In genomic region chr3:69542265-69543079, GRCh38 we compare ENCODE assay signal across 10 cellular contexts.
A peak's percentile ranks its signal among the peaks of the same experiment; 100 is the strongest.
DNase-seq lines count a peak whose midpoint lies in the region; ATAC-seq and TF ChIP-seq lines count a peak whose summit lies in the region.
"Had no signal": no experiment of that assay in that cellular context is flagged by ENCODE, and none has a peak within 500 bp of the region (broad histone marks: within the 10 kb centered on the region; RNA-seq: fewer than 3 reads in every experiment).

No MANE protein-coding gene starts in this region.

- no peaks in the 10 kb centered on the region for H3K9me3 Mint-ChIP-seq in Calu3 (ENCODE audit: low read depth, unreplicated experiment)
- no peaks in the 10 kb centered on the region for H3K9me3 Mint-ChIP-seq in natural killer cell treated with Interleukin-12 subunit alpha and Interleukin-12 subunit beta and Interleukin-15 and Interleukin-18, amount 100 ng/mL, for 72 hours
- H3K9me3 Mint-ChIP-seq: activated naive CD8-positive, alpha-beta T cell treated with anti-CD3 and anti-CD28 coated beads, Interleukin-2, amount 10 ng/mL, durations not matched to agents 7 days and 5 days had no signal

- peaks cover 52% of the 10 kb centered on the region for H3K27me3 Mint-ChIP-seq in Calu3 (ENCODE audit: unreplicated experiment)
- H3K27me3 Mint-ChIP-seq in natural killer cell treated with Interleukin-12 subunit alpha and Interleukin-12 subunit beta and Interleukin-15 and Interleukin-18, amount 100 ng/mL, for 72 hours: peaks cover 27 to 57% of the 10 kb centered on the region in 2 donors

- BruUV-seq in Calu3 (replicated peaks; lab: Mats Ljungman, UMichigan): no TSS peak

- peaks cover 12% of the 10 kb centered on the region for H3K4me1 Mint-ChIP-seq in Calu3 (ENCODE audit: low read depth, unreplicated experiment)
- peaks cover 0 to 3% of the 10 kb centered on the region in 2 donors for H3K4me1 Mint-ChIP-seq in natural killer cell treated with Interleukin-12 subunit alpha and Interleukin-12 subunit beta and Interleukin-15 and Interleukin-18, amount 100 ng/mL, for 72 hours (ENCODE audit: low read depth in 2 of 2)
- H3K4me1 Mint-ChIP-seq: activated naive CD8-positive, alpha-beta T cell treated with anti-CD3 and anti-CD28 coated beads, Interleukin-2, amount 10 ng/mL, durations not matched to agents 7 days and 5 days had no signal

- TF ChIP-seq CTCF in Calu3 (IDR thresholded peaks at IDR 0.05; ENCODE audit: unreplicated experiment) (no peak), RWPE1 (conservative IDR thresholded peaks at IDR 0.05; ENCODE audit: low read depth) (no peak)

- no peak overlapping the region for H3K27ac Mint-ChIP-seq in Calu3 (ENCODE audit: unreplicated experiment)
- H3K27ac Mint-ChIP-seq in natural killer cell treated with Interleukin-12 subunit alpha and Interleukin-12 subunit beta and Interleukin-15 and Interleukin-18, amount 100 ng/mL, for 72 hours: no peak overlapping the region
- H3K27ac Mint-ChIP-seq: activated naive CD8-positive, alpha-beta T cell treated with anti-CD3 and anti-CD28 coated beads, Interleukin-2, amount 10 ng/mL, durations not matched to agents 7 days and 5 days had no signal

- peak overlapping the region; percentile 99 for H3K27ac ChIP-seq in RWPE1

- no peaks in the 10 kb centered on the region for H3K36me3 Mint-ChIP-seq in Calu3 (ENCODE audit: insufficient read depth, unreplicated experiment)
- H3K36me3 Mint-ChIP-seq in natural killer cell treated with Interleukin-12 subunit alpha and Interleukin-12 subunit beta and Interleukin-15 and Interleukin-18, amount 100 ng/mL, for 72 hours: no peaks in the 10 kb centered on the region
- H3K36me3 Mint-ChIP-seq: activated naive CD8-positive, alpha-beta T cell treated with anti-CD3 and anti-CD28 coated beads, Interleukin-2, amount 10 ng/mL, durations not matched to agents 7 days and 5 days had no signal

- DNase-seq in Calu3 (no peak), RWPE1 (ENCODE audit: low spot score) (peak; percentile 51), globus pallidus (ENCODE audit: low spot score) (peak; percentile 94), nucleus accumbens (lab: John Stamatoyannopoulos, UW) (peak in 55 of 56 donors; percentile 13 to 91 (median 78)), T-helper 1 cell (no peak)
- DNase-seq in stimulated activated CD4-positive, alpha-beta T cell treated with anti-CD3 and anti-CD28 coated beads, Interleukin-4, amount 100 ng/mL, for 1 hour: no peak
- DNase-seq in stimulated activated CD4-positive, alpha-beta T cell treated with anti-CD3 and anti-CD28 coated beads, Interleukin-2, amount 100 ng/mL, for 48 hours: no peak
- no peak for DNase-seq in natural killer cell treated with Interleukin-12 subunit alpha and Interleukin-12 subunit beta and Interleukin-15 and Interleukin-18, amount 100 ng/mL, for 72 hours (ENCODE audit: low spot score)
- DNase-seq: activated naive CD8-positive, alpha-beta T cell treated with anti-CD3 and anti-CD28 coated beads, Interleukin-2, amount 10 ng/mL, durations not matched to agents 7 days and 5 days; Karpas-422 had no signal

- CTCF ChIA-PET in Calu3 (lab: Charles Lee) (no interaction called here), RWPE1 (lab: Yijun Ruan, JAX) (interaction anchor here (0.7 to 1.0 kb wide), 2 partner anchors 381 to 569 kb away, joined by 3 to 5 read pairs; no protein-coding TSS in a partner anchor)

- POLR2A ChIA-PET in RWPE1 (lab: Yijun Ruan, JAX; ENCODE audit: low non-redundant PET): no interaction called here

- intact Hi-C loops in Calu3 (cut with micrococcal nuclease; ENCODE audit: unreplicated experiment): loop anchor here (10.0 kb wide), 1 partner anchor 122 kb away; no protein-coding TSS in a partner anchor

- ATAC-seq in natural killer cell treated with Interleukin-12 subunit alpha and Interleukin-12 subunit beta and Interleukin-15 and Interleukin-18, amount 100 ng/mL, for 72 hours: no peak

- H3K4me3 Mint-ChIP-seq in Calu3 (ENCODE audit: low read depth, unreplicated experiment): peak overlapping the region; percentile 60
- H3K4me3 Mint-ChIP-seq in natural killer cell treated with Interleukin-12 subunit alpha and Interleukin-12 subunit beta and Interleukin-15 and Interleukin-18, amount 100 ng/mL, for 72 hours: no peak overlapping the region
- H3K4me3 Mint-ChIP-seq: activated naive CD8-positive, alpha-beta T cell treated with anti-CD3 and anti-CD28 coated beads, Interleukin-2, amount 10 ng/mL, durations not matched to agents 7 days and 5 days had no signal

Comparison
In these comparisons a context has a peak if more than half of its experiments do, and no peak if none do; other contexts are left out.
1. DNase-seq: peak in RWPE1 (single experiment), globus pallidus (single experiment) and nucleus accumbens (55 of 56); none in Calu3 (single experiment), T-helper 1 cell (0 of 5), stimulated activated CD4-positive, alpha-beta T cell treated with anti-CD3 and anti-CD28 coated beads, Interleukin-4, amount 100 ng/mL, for 1 hour (single experiment), stimulated activated CD4-positive, alpha-beta T cell treated with anti-CD3 and anti-CD28 coated beads, Interleukin-2, amount 100 ng/mL, for 48 hours (0 of 2) and natural killer cell treated with Interleukin-12 subunit alpha and Interleukin-12 subunit beta and Interleukin-15 and Interleukin-18, amount 100 ng/mL, for 72 hours (single experiment).